ENCODE assay signal across 1 cellular context in genomic region chr22:36546092-36546804, GRCh38.
TF ChIP-seq lines count a peak whose summit lies in the region.

No MANE protein-coding gene starts in this region.

TF ChIP-seq in K562, 482 proteins besides CTCF, POLR2A, EP300 and RAD21 (continues in another document):
- TF ChIP-seq ZNF274 (IDR thresholded peaks at IDR 0.05; ENCODE audit: borderline replicate concordance, low read depth, low read length) (no peak), FOXK2 (conservative IDR thresholded peaks at IDR 0.05 in 1 of 2, IDR thresholded peaks at IDR 0.05 in 1 of 2; ENCODE audit: low read depth in 2 of 2) (0 out of 4 replicates have a peak, but pooled peaks of 1 of the 2 experiments have one; percentile 30), ZBTB11 (CRISPR knock-in tag; IDR thresholded peaks at IDR 0.05) (no peak), ILF3 (IDR thresholded peaks at IDR 0.05; ENCODE audit: borderline replicate concordance) (no peak), ZNF23 (CRISPR knock-in tag; IDR thresholded peaks at IDR 0.05) (no peak), PRDM10 (IDR thresholded peaks at IDR 0.05; ENCODE audit: partially characterized antibody) (peak; percentile 16), CTBP1 (IDR thresholded peaks at IDR 0.05; ENCODE audit: borderline replicate concordance) (no peak), ZNF282 (CRISPR knock-in tag; IDR thresholded peaks at IDR 0.05) (no peak), VEZF1 (CRISPR knock-in tag; IDR thresholded peaks at IDR 0.05) (peak; percentile 82), CEBPG (CRISPR knock-in tag; IDR thresholded peaks at IDR 0.05) (no peak), CEBPG (tag; conservative IDR thresholded peaks at IDR 0.05 in 1 of 2, IDR thresholded peaks at IDR 0.05 in 1 of 2) (no peak), ZC3H4 (CRISPR knock-in tag; IDR thresholded peaks at IDR 0.05; ENCODE audit: borderline replicate concordance) (no peak), SLC30A9 (CRISPR knock-in tag; IDR thresholded peaks at IDR 0.05) (no peak), CCNT2 (IDR thresholded peaks at IDR 0.05; ENCODE audit: borderline replicate concordance, extremely low read depth, insufficient read length, low read depth, low read length) (no peak), ZZZ3 (IDR thresholded peaks at IDR 0.05) (no peak), NR2C1 (IDR thresholded peaks at IDR 0.05) (no peak), NR2C1 (tag; IDR thresholded peaks at IDR 0.05) (0 out of 2 replicates have a peak, but pooled peaks have one; percentile 12), ZBTB7A (IDR thresholded peaks at IDR 0.05; ENCODE audit: borderline replicate concordance, control insufficient read depth, low read depth, low read length) (peak; percentile 72), ATF7 (IDR thresholded peaks at IDR 0.05) (0 out of 2 replicates have a peak, but pooled peaks have one; percentile 19), CUX1 (CRISPR knock-in tag; IDR thresholded peaks at IDR 0.05) (no peak), CXXC5 (CRISPR knock-in tag; IDR thresholded peaks at IDR 0.05) (0 out of 2 replicates have a peak, but pooled peaks have one; percentile 31), MYC (IDR thresholded peaks at IDR 0.05; ENCODE audit: low read depth, low read length) (peak; percentile 66; the same call in 1 of the 2 replicates), MYC (CRISPR knock-in tag; IDR thresholded peaks at IDR 0.05; ENCODE audit: borderline replicate concordance, low read depth) (no peak), HNRNPK (IDR thresholded peaks at IDR 0.05; ENCODE audit: low read depth, low read length, poor library complexity, severe bottlenecking) (no peak), BRD4 (IDR thresholded peaks at IDR 0.05) (no peak), MAX (CRISPR knock-in tag; IDR thresholded peaks at IDR 0.05) (peak; percentile 67), HOMEZ (CRISPR knock-in tag; IDR thresholded peaks at IDR 0.05) (no peak), PHTF2 (CRISPR knock-in tag; IDR thresholded peaks at IDR 0.05) (no peak), CREM (IDR thresholded peaks at IDR 0.05; ENCODE audit: low read depth) (0 out of 2 replicates have a peak, but pooled peaks have one; percentile 24)
- TF ChIP-seq, protein P1, sequence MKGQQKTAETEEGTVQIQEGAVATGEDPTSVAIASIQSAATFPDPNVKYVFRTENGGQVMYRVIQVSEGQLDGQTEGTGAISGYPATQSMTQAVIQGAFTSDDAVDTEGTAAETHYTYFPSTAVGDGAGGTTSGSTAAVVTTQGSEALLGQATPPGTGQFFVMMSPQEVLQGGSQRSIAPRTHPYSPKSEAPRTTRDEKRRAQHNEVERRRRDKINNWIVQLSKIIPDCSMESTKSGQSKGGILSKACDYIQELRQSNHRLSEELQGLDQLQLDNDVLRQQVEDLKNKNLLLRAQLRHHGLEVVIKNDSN (CRISPR knock-in tag; IDR thresholded peaks at IDR 0.05) = peak; percentile 60; the same call in 1 of the 2 replicates
- TF ChIP-seq, protein P2, sequence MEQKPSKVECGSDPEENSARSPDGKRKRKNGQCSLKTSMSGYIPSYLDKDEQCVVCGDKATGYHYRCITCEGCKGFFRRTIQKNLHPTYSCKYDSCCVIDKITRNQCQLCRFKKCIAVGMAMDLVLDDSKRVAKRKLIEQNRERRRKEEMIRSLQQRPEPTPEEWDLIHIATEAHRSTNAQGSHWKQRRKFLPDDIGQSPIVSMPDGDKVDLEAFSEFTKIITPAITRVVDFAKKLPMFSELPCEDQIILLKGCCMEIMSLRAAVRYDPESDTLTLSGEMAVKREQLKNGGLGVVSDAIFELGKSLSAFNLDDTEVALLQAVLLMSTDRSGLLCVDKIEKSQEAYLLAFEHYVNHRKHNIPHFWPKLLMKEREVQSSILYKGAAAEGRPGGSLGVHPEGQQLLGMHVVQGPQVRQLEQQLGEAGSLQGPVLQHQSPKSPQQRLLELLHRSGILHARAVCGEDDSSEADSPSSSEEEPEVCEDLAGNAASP (IDR thresholded peaks at IDR 0.05) = peak; percentile 67
- TF ChIP-seq, protein P3, sequence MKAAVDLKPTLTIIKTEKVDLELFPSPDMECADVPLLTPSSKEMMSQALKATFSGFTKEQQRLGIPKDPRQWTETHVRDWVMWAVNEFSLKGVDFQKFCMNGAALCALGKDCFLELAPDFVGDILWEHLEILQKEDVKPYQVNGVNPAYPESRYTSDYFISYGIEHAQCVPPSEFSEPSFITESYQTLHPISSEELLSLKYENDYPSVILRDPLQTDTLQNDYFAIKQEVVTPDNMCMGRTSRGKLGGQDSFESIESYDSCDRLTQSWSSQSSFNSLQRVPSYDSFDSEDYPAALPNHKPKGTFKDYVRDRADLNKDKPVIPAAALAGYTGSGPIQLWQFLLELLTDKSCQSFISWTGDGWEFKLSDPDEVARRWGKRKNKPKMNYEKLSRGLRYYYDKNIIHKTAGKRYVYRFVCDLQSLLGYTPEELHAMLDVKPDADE (conservative IDR thresholded peaks at IDR 0.05; ENCODE audit: control insufficient read depth, low read depth, low read length) = no peak
- TF ChIP-seq, protein P4, sequence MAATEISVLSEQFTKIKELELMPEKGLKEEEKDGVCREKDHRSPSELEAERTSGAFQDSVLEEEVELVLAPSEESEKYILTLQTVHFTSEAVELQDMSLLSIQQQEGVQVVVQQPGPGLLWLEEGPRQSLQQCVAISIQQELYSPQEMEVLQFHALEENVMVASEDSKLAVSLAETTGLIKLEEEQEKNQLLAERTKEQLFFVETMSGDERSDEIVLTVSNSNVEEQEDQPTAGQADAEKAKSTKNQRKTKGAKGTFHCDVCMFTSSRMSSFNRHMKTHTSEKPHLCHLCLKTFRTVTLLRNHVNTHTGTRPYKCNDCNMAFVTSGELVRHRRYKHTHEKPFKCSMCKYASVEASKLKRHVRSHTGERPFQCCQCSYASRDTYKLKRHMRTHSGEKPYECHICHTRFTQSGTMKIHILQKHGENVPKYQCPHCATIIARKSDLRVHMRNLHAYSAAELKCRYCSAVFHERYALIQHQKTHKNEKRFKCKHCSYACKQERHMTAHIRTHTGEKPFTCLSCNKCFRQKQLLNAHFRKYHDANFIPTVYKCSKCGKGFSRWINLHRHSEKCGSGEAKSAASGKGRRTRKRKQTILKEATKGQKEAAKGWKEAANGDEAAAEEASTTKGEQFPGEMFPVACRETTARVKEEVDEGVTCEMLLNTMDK (IDR thresholded peaks at IDR 0.05; ENCODE audit: borderline replicate concordance, insufficient read depth, low read depth, low read length, poor library complexity, severe bottlenecking) = no peak
